ENCODE assay signal across 9 cellular contexts in the genomic region with DNA sequence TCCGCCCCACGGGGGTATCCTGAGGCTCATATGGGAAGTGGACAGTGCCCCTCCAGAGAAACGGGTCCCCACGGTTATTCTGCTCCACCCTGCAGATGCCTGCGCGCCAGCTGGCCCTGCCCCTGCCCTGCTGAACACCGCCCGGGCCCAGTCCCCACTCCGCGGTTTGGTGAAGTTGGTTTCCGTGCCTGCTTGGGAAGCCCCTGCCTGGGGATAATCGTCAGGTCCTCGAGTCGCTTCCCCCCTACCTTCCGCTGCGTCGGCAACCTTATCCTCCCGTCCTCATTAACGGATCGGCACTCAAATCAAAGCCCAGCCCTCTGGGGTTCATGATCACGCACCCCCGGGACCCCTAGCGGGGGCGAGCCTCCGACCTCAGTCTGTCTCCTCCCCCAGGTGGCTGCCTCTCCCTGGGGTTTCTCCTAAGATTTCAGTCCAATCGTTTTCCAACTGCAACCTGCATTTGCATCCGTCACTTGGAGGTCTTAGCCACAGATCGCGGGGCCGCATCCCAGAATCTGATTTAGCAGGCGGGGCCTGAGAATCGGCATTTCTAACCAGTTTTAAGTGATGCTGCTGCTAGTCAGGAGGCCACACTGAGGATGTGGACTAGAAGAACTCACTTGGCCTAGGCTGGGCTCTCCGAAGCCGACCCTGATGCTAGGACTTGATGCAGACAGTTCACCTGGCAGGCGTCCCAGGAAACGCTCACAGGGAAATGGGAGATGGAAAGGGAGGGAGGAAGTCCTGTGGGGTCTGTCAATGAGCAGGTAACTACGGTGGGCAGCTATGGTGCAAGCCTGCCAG. TPM values are rescaled to one million over a fixed set of nuclear protein-coding genes. Genes with fewer than 3 reads are reported as not detected.
DNase-seq lines count a peak whose midpoint lies in the region; ATAC-seq, FAIRE-seq and TF ChIP-seq lines count a peak whose summit lies in the region.
"Had no signal": no experiment of that assay in that cellular context is flagged by ENCODE, and none has a peak within 500 bp of the region (broad histone marks: within the 10 kb centered on the region; RNA-seq: fewer than 3 reads in every experiment).

No MANE protein-coding gene starts in this region.

- intact Hi-C loops in left ventricle myocardium superior (cut with micrococcal nuclease) = no loop called here
- intact Hi-C loops in Right ventricle myocardium superior (cut with DNase I) = no loop called here
- intact Hi-C loops in upper lobe of right lung (cut with DNase I) = no loop called here

- H3K27me3 Mint-ChIP-seq in activated T-cell treated with anti-CD3 and anti-CD28 coated beads, Interleukin-2, amount 50 U/mL, for 24 hours = peaks cover 24% of the 10 kb centered on the region

- no peaks in the 10 kb centered on the region for H3K9me3 Mint-ChIP-seq in activated T-cell treated with anti-CD3 and anti-CD28 coated beads, Interleukin-2, amount 50 U/mL, for 24 hours

- FAIRE-seq in frontal cortex (lab: Jason Lieb, UNC) = no peak

- no peak overlapping the region for H3K27ac ChIP-seq in upper lobe of right lung

- peak; percentile 24 for DNase-seq in left ventricle myocardium superior
- no peak for DNase-seq in Right ventricle myocardium superior
- DNase-seq in activated T-cell treated with anti-CD3 and anti-CD28 coated beads, Interleukin-2, amount 50 U/mL, for 24 hours = peak; percentile 46
- DNase-seq in upper lobe of right lung = peak; percentile 49
- DNase-seq in frontal cortex (ENCODE audit: low spot score in 2 of 2) = no peak
- no peak for DNase-seq in SKM-1 (lab: John Stamatoyannopoulos, UW; ENCODE audit: unreplicated experiment)
- DNase-seq in CD1c-positive myeloid dendritic cell (ENCODE audit: extremely low spot score) = no peak

- peaks cover 13% of the 10 kb centered on the region for H3K36me3 Mint-ChIP-seq in activated T-cell treated with anti-CD3 and anti-CD28 coated beads, Interleukin-2, amount 50 U/mL, for 24 hours (ENCODE audit: low read depth)

- H3K4me1 Mint-ChIP-seq in activated T-cell treated with anti-CD3 and anti-CD28 coated beads, Interleukin-2, amount 50 U/mL, for 24 hours (ENCODE audit: low read depth) = peaks cover 10% of the 10 kb centered on the region

- H3K27me3 ChIP-seq in upper lobe of right lung = peaks cover 27% of the 10 kb centered on the region

- peaks cover 2% of the 10 kb centered on the region for H3K9me3 ChIP-seq in iPS-18c (ENCODE audit: control insufficient read depth, insufficient read depth, low read length)
- no peaks in the 10 kb centered on the region for H3K9me3 ChIP-seq in upper lobe of right lung

- H3K4me3 Mint-ChIP-seq in activated T-cell treated with anti-CD3 and anti-CD28 coated beads, Interleukin-2, amount 50 U/mL, for 24 hours = peak overlapping the region; percentile 66

- no peak overlapping the region for H3K27ac Mint-ChIP-seq in activated T-cell treated with anti-CD3 and anti-CD28 coated beads, Interleukin-2, amount 50 U/mL, for 24 hours

- H3K4me3 ChIP-seq in iPS-18c (ENCODE audit: insufficient read depth, low read depth, low read length) = peak overlapping the region; percentile 51
- peak overlapping the region; percentile 26 for H3K4me3 ChIP-seq in upper lobe of right lung

- peaks cover 10% of the 10 kb centered on the region for H3K4me1 ChIP-seq in upper lobe of right lung

- peaks cover 14% of the 10 kb centered on the region for H3K36me3 ChIP-seq in upper lobe of right lung

- TF ChIP-seq CTCF in upper lobe of right lung (IDR thresholded peaks at IDR 0.05) = no peak

- ATAC-seq in left ventricle myocardium superior (peak; percentile 16), Right ventricle myocardium superior (ENCODE audit: poor library complexity) (no peak), upper lobe of right lung (no peak)

RNA-seq across cellular contexts. Expression of gene WDR86, which starts 27.6 kb away (rescaled TPM):
- 0.37 TPM for total RNA-seq in left ventricle myocardium superior
- 0.48 TPM for total RNA-seq in Right ventricle myocardium superior
- 1.3 TPM for total RNA-seq in upper lobe of right lung
- total RNA-seq in frontal cortex = 49.7 TPM
- total RNA-seq: lung microvascular endothelial cell had no signal

RNA-seq across cellular contexts. Expression of gene NUB1, which starts 40.7 kb away (rescaled TPM):
- total RNA-seq in left ventricle myocardium superior (36.5 TPM), Right ventricle myocardium superior (30.8 TPM), upper lobe of right lung (55.2 TPM), frontal cortex (61.1 TPM)

RNA-seq across cellular contexts. Expression of gene CRYGN, which starts 57.7 kb away (rescaled TPM):
- total RNA-seq in left ventricle myocardium superior = not detected
- 0.43 TPM for total RNA-seq in Right ventricle myocardium superior
- total RNA-seq in upper lobe of right lung = not detected
- total RNA-seq in frontal cortex = under 0.01 TPM
- total RNA-seq: lung microvascular endothelial cell had no signal

Comparison
In these comparisons a context has a peak if more than half of its experiments do, and no peak if none do; other contexts are left out.
1. DNase-seq: peak in left ventricle myocardium superior (single experiment), activated T-cell treated with anti-CD3 and anti-CD28 coated beads, Interleukin-2, amount 50 U/mL, for 24 hours (single experiment) and upper lobe of right lung (single experiment); none in Right ventricle myocardium superior (single experiment), frontal cortex (0 of 2), SKM-1 (single experiment) and CD1c-positive myeloid dendritic cell (single experiment).
2. RNA of gene WDR86, which starts 27.6 kb away (total RNA-seq): 49.7 TPM in frontal cortex (single experiment); 1.3 TPM in upper lobe of right lung (single experiment), 0.48 TPM in Right ventricle myocardium superior (single experiment) and 0.37 TPM in left ventricle myocardium superior (single experiment); every median in the first group is over 10 times any median in the second.